16 cellular contexts compared by ENCODE assay signal in genomic region chr6:16660157-16660497, GRCh38.
A peak's percentile ranks its signal among the peaks of the same experiment; 100 is the strongest.
DNase-seq lines count a peak whose midpoint lies in the region; ATAC-seq and TF ChIP-seq lines count a peak whose summit lies in the region.
"Had no signal": no experiment of that assay in that cellular context is flagged by ENCODE, and none has a peak within 500 bp of the region (broad histone marks: within the 10 kb centered on the region; RNA-seq: fewer than 3 reads in every experiment).

No MANE protein-coding gene starts in this region.

- no peaks in the 10 kb centered on the region for H3K27me3 ChIP-seq in thyroid gland
- no peaks in the 10 kb centered on the region for H3K27me3 ChIP-seq in gastrocnemius medialis

- peaks cover 8% of the 10 kb centered on the region for H3K9me3 Mint-ChIP-seq in stimulated activated naive CD8-positive, alpha-beta T cell treated with anti-CD3 and anti-CD28 coated beads, Interleukin-15, Interleukin-2, amounts not matched to agents 100 ng/mL and 50 ng/mL, for 24 hours
- H3K9me3 Mint-ChIP-seq in activated naive CD8-positive, alpha-beta T cell treated with anti-CD3 and anti-CD28 coated beads for 36 hours, result peaks cover 11% of the 10 kb centered on the region
- H3K9me3 Mint-ChIP-seq in WTC11, result peaks cover 10% of the 10 kb centered on the region

- intact Hi-C loops in thyroid gland (cut with DNase I) (no loop called here), gastrocnemius medialis (cut with DNase I; ENCODE audit: low total_unique reads) (no loop called here)

- H3K36me3 ChIP-seq in thyroid gland (no peaks in the 10 kb centered on the region), gastrocnemius medialis (no peaks in the 10 kb centered on the region)
- H3K36me3 ChIP-seq: WERI-Rb-1 had no signal

- no peak for DNase-seq in stimulated activated naive CD8-positive, alpha-beta T cell treated with anti-CD3 and anti-CD28 coated beads, Interleukin-15, Interleukin-2, amounts not matched to agents 100 U/mL and 50 U/mL, for 24 hours
- peak; percentile 70 for DNase-seq in NOMO-1 treated with DMSO at 0.1 percent for 48 hours (lab: John Stamatoyannopoulos, UW; ENCODE audit: unreplicated experiment)
- no peak for DNase-seq in activated naive CD8-positive, alpha-beta T cell treated with anti-CD3 and anti-CD28 coated beads for 36 hours
- no peak for DNase-seq in stimulated activated CD4-positive, alpha-beta T cell treated with anti-CD3 and anti-CD28 coated beads, Interleukin-1b, Interleukin-23, amount 100 ng/mL, for 48 hours
- DNase-seq in thyroid gland, result no peak
- DNase-seq in gastrocnemius medialis, result no peak
- no peak for DNase-seq in WTC11 (ENCODE audit: low spot score)
- DNase-seq: Karpas-422; NCI-H146; NCI-H446 treated with DMSO at 0.1 percent for 48 hours; nephron progenitor cell; PC-9; stimulated activated CD4-positive, alpha-beta T cell treated with anti-CD3 and anti-CD28 coated beads, Interleukin-15, amount 100 ng/mL, for 24 hours; WERI-Rb-1 had no signal

- H3K9me3 ChIP-seq in thyroid gland, result no peaks in the 10 kb centered on the region
- no peaks in the 10 kb centered on the region for H3K9me3 ChIP-seq in gastrocnemius medialis

- no peak overlapping the region for H3K4me3 ChIP-seq in thyroid gland (replicated peaks in 1 of 3)
- H3K4me3 ChIP-seq in gastrocnemius medialis, result no peak overlapping the region
- H3K4me3 ChIP-seq: PC-9 had no signal

- peak overlapping the region; percentile 89 for H3K27ac Mint-ChIP-seq in stimulated activated naive CD8-positive, alpha-beta T cell treated with anti-CD3 and anti-CD28 coated beads, Interleukin-15, Interleukin-2, amounts not matched to agents 100 ng/mL and 50 ng/mL, for 24 hours
- peak overlapping the region; percentile 87 for H3K27ac Mint-ChIP-seq in activated naive CD8-positive, alpha-beta T cell treated with anti-CD3 and anti-CD28 coated beads for 36 hours
- no peak overlapping the region for H3K27ac Mint-ChIP-seq in WTC11
- H3K27ac Mint-ChIP-seq: nephron progenitor cell had no signal

- H3K27ac ChIP-seq in thyroid gland (no peak overlapping the region), gastrocnemius medialis (no peak overlapping the region)
- H3K27ac ChIP-seq: PC-9, WERI-Rb-1 had no signal

- CTCF ChIA-PET in WTC11 (lab: Charles Lee), result no interaction called here

- POLR2A ChIA-PET in WTC11 (lab: Charles Lee), result no interaction called here

- no peak for TF ChIP-seq CTCF in thyroid gland (IDR thresholded peaks at IDR 0.05)
- no peak for TF ChIP-seq CTCF in gastrocnemius medialis (IDR thresholded peaks at IDR 0.05 in 4 of 5, conservative IDR thresholded peaks at IDR 0.05 in 1 of 5)
- TF ChIP-seq CTCF in WTC11 (IDR thresholded peaks at IDR 0.05), result no peak

- no peaks in the 10 kb centered on the region for H3K27me3 Mint-ChIP-seq in stimulated activated naive CD8-positive, alpha-beta T cell treated with anti-CD3 and anti-CD28 coated beads, Interleukin-15, Interleukin-2, amounts not matched to agents 100 ng/mL and 50 ng/mL, for 24 hours
- no peaks in the 10 kb centered on the region for H3K27me3 Mint-ChIP-seq in activated naive CD8-positive, alpha-beta T cell treated with anti-CD3 and anti-CD28 coated beads for 36 hours
- no peaks in the 10 kb centered on the region for H3K27me3 Mint-ChIP-seq in WTC11 (ENCODE audit: low read depth)

- H3K4me1 ChIP-seq in thyroid gland (peaks cover 0 to 8% of the 10 kb centered on the region in 2 donors), gastrocnemius medialis (peaks cover 14 to 19% of the 10 kb centered on the region in 2 donors)

- peaks cover 43% of the 10 kb centered on the region for H3K36me3 Mint-ChIP-seq in stimulated activated naive CD8-positive, alpha-beta T cell treated with anti-CD3 and anti-CD28 coated beads, Interleukin-15, Interleukin-2, amounts not matched to agents 100 ng/mL and 50 ng/mL, for 24 hours (ENCODE audit: low read depth)
- H3K36me3 Mint-ChIP-seq in activated naive CD8-positive, alpha-beta T cell treated with anti-CD3 and anti-CD28 coated beads for 36 hours, result peaks cover 52% of the 10 kb centered on the region
- H3K36me3 Mint-ChIP-seq in WTC11, result peaks cover 9% of the 10 kb centered on the region

- H3K4me3 Mint-ChIP-seq in stimulated activated naive CD8-positive, alpha-beta T cell treated with anti-CD3 and anti-CD28 coated beads, Interleukin-15, Interleukin-2, amounts not matched to agents 100 ng/mL and 50 ng/mL, for 24 hours, result peak overlapping the region; percentile 62
- H3K4me3 Mint-ChIP-seq in activated naive CD8-positive, alpha-beta T cell treated with anti-CD3 and anti-CD28 coated beads for 36 hours, result no peak overlapping the region
- no peak overlapping the region for H3K4me3 Mint-ChIP-seq in WTC11
- H3K4me3 Mint-ChIP-seq: nephron progenitor cell had no signal

- H3K4me1 Mint-ChIP-seq in stimulated activated naive CD8-positive, alpha-beta T cell treated with anti-CD3 and anti-CD28 coated beads, Interleukin-15, Interleukin-2, amounts not matched to agents 100 ng/mL and 50 ng/mL, for 24 hours (ENCODE audit: low read depth), result peaks cover 66% of the 10 kb centered on the region
- peaks cover 36% of the 10 kb centered on the region for H3K4me1 Mint-ChIP-seq in activated naive CD8-positive, alpha-beta T cell treated with anti-CD3 and anti-CD28 coated beads for 36 hours
- peaks cover 15% of the 10 kb centered on the region for H3K4me1 Mint-ChIP-seq in WTC11

- WGBS in thyroid gland, 2 donors, result 72 to 79% methylated on average over 1 of the region's 1 CpG

- no peak for ATAC-seq in stimulated activated naive CD8-positive, alpha-beta T cell treated with anti-CD3 and anti-CD28 coated beads, Interleukin-15, Interleukin-2, amounts not matched to agents 100 U/mL and 50 U/mL, for 24 hours
- ATAC-seq in gastrocnemius medialis (no peak), WTC11 (no peak)
- ATAC-seq: SK-N-SH treated with all-trans-retinoic acid at 6 μM for 48 hours had no signal

- TF ChIP-seq POLR2A in thyroid gland (IDR thresholded peaks at IDR 0.05) (no peak), gastrocnemius medialis (IDR thresholded peaks at IDR 0.05) (no peak)

- in situ Hi-C loops in gastrocnemius medialis (cut with MboI; ENCODE audit: low sequenced_read_pairs in 4 of 4), result no loop called here

TF ChIP-seq in WTC11, 78 proteins besides CTCF, POLR2A, EP300 and RAD21 (continues in another document):
- TF ChIP-seq NFATC4 (CRISPR knock-in tag; IDR thresholded peaks at IDR 0.05), result no peak
- no peak for TF ChIP-seq PREB (CRISPR knock-in tag; IDR thresholded peaks at IDR 0.05; ENCODE audit: borderline replicate concordance)
- no peak for TF ChIP-seq SOX15 (CRISPR knock-in tag; IDR thresholded peaks at IDR 0.05)
- TF ChIP-seq IRF1 (CRISPR knock-in tag; IDR thresholded peaks at IDR 0.05), result no peak
- TF ChIP-seq USF1 (CRISPR knock-in tag; IDR thresholded peaks at IDR 0.05), result no peak
- no peak for TF ChIP-seq SMAD3 (CRISPR knock-in tag; IDR thresholded peaks at IDR 0.05; ENCODE audit: borderline replicate concordance)
- TF ChIP-seq ELF4 (CRISPR knock-in tag; IDR thresholded peaks at IDR 0.05; ENCODE audit: low read depth), result no peak
- TF ChIP-seq GABPB1 (CRISPR knock-in tag; IDR thresholded peaks at IDR 0.05), result no peak
- no peak for TF ChIP-seq ZNF281 (CRISPR knock-in tag; IDR thresholded peaks at IDR 0.05)
- TF ChIP-seq TEAD4 (CRISPR knock-in tag; IDR thresholded peaks at IDR 0.05), result no peak
